30 cellular contexts compared by ENCODE assay signal in genomic region chr13:30857636-30858035, GRCh38. TPM values are rescaled to one million over a fixed set of nuclear protein-coding genes. Genes with fewer than 3 reads are reported as not detected.
"Had no signal": no experiment of that assay in that cellular context is flagged by ENCODE, and none has a peak within 500 bp of the region (broad histone marks: within the 10 kb centered on the region; RNA-seq: fewer than 3 reads in every experiment).

No MANE protein-coding gene starts in this region.

- H3K4me1 ChIP-seq: Peyer's patch had no signal

- H3K36me3 ChIP-seq: MG63, Peyer's patch, SJSA1 had no signal

- H3K4me2 ChIP-seq: SK-N-SH had no signal

- FAIRE-seq: TTC549 had no signal

- H3K27ac Mint-ChIP-seq: activated CD4-positive, alpha-beta T cell treated with anti-CD3 and anti-CD28 coated beads, Interleukin-2, amount 10 ng/mL, durations not matched to agents 7 days and 5 days; activated CD8-positive, alpha-beta T cell treated with anti-CD3 and anti-CD28 coated beads, Interleukin-2, amount 10 ng/mL, durations not matched to agents 7 days and 5 days; activated naive CD4-positive, alpha-beta T cell treated with anti-CD3 and anti-CD28 coated beads, Interleukin-2, amount 50 U/mL, for 24 hours; activated naive CD8-positive, alpha-beta T cell treated with anti-CD3 and anti-CD28 coated beads, Interleukin-2, amount 10 ng/mL, durations not matched to agents 7 days and 5 days; activated T-cell treated with anti-CD3 and anti-CD28 coated beads, Interleukin-2, amount 50 U/mL, for 24 hours; activated T-helper 2 cell treated with anti-CD3 and anti-CD28 coated beads, Interferon-gamma antibody, Interleukin-2, Interleukin-4, amounts not matched to agents 10 μg/mL and 5 μg/mL and 100 μg/mL, durations not matched to agents 14 hours and 24 hours and 36 hours; T-helper 1 cell treated with Interleukin-12 subunit alpha and Interleukin-12 subunit beta and Interleukin-4 antibody, amounts not matched to agents 30 μg/mL and 1 μg/mL, for 36 hours; T-helper 2 cell treated with Interferon-gamma antibody and Interleukin-4, amounts not matched to agents 5 μg/mL and 100 μg/mL, for 36 hours had no signal

- DNase-seq: activated CD4-positive, alpha-beta T cell treated with anti-CD3 and anti-CD28 coated beads, Interleukin-2, amount 10 ng/mL, durations not matched to agents 7 days and 5 days; activated CD4-positive, alpha-beta T cell treated with anti-CD3 and anti-CD28 coated beads, Interleukin-2, amount 50 U/mL, for 48 hours; activated CD8-positive, alpha-beta T cell treated with anti-CD3 and anti-CD28 coated beads, Interleukin-2, amount 10 ng/mL, durations not matched to agents 7 days and 5 days; activated gamma-delta T cell; activated naive CD4-positive, alpha-beta T cell treated with Interleukin-2 at 50 U/mL for 16 hours; activated naive CD8-positive, alpha-beta T cell treated with anti-CD3 and anti-CD28 coated beads, Interleukin-2, amount 10 ng/mL, durations not matched to agents 7 days and 5 days; activated T-cell treated with anti-CD3 and anti-CD28 coated beads, Interleukin-2, amount 50 U/mL, for 24 hours; Kasumi-1; KG1; MG63; NCI-H1048; NCI-H1105 treated with DMSO at 0.1 percent for 48 hours; NCI-H1436; NCI-H1694; NCI-H1930; NCI-H2081 treated with DMSO at 0.1 percent for 48 hours; NCI-H226; NCI-H446 treated with DMSO at 0.1 percent for 48 hours; NCI-H524 treated with DMSO at 0.1 percent for 48 hours; PC-3; RPMI8226; SHP77 treated with DMSO at 0.1 percent for 48 hours; SK-N-SH had no signal

- H3K9me3 ChIP-seq: MG63, Peyer's patch, SJSA1, SK-N-SH had no signal

- H3K9me3 Mint-ChIP-seq: activated CD4-positive, alpha-beta T cell treated with anti-CD3 and anti-CD28 coated beads, Interleukin-2, amount 10 ng/mL, durations not matched to agents 7 days and 5 days; activated naive CD4-positive, alpha-beta T cell treated with anti-CD3 and anti-CD28 coated beads, Interleukin-2, amount 50 U/mL, for 24 hours; activated naive CD8-positive, alpha-beta T cell treated with anti-CD3 and anti-CD28 coated beads, Interleukin-2, amount 10 ng/mL, durations not matched to agents 7 days and 5 days; activated T-cell treated with anti-CD3 and anti-CD28 coated beads, Interleukin-2, amount 50 U/mL, for 24 hours; activated T-helper 2 cell treated with anti-CD3 and anti-CD28 coated beads, Interferon-gamma antibody, Interleukin-2, Interleukin-4, amounts not matched to agents 10 μg/mL and 5 μg/mL and 100 μg/mL, durations not matched to agents 14 hours and 24 hours and 36 hours; T-helper 1 cell treated with Interleukin-12 subunit alpha and Interleukin-12 subunit beta and Interleukin-4 antibody, amounts not matched to agents 30 μg/mL and 1 μg/mL, for 36 hours; T-helper 2 cell treated with Interferon-gamma antibody and Interleukin-4, amounts not matched to agents 5 μg/mL and 100 μg/mL, for 36 hours had no signal

- H3K27ac ChIP-seq: Peyer's patch, SJSA1 had no signal

- ATAC-seq: activated CD8-positive, alpha-beta T cell treated with anti-CD3 and anti-CD28 coated beads, Interleukin-2, amount 10 ng/mL, durations not matched to agents 7 days and 5 days; PC-3 had no signal

- H3K9ac ChIP-seq: SK-N-SH had no signal

- H3K27me3 ChIP-seq: MG63, Peyer's patch, SJSA1 had no signal

- H3K36me3 Mint-ChIP-seq: activated naive CD4-positive, alpha-beta T cell treated with anti-CD3 and anti-CD28 coated beads, Interleukin-2, amount 50 U/mL, for 24 hours; activated naive CD8-positive, alpha-beta T cell treated with anti-CD3 and anti-CD28 coated beads, Interleukin-2, amount 10 ng/mL, durations not matched to agents 7 days and 5 days had no signal

- H3K4me1 Mint-ChIP-seq: activated CD4-positive, alpha-beta T cell treated with anti-CD3 and anti-CD28 coated beads, Interleukin-2, amount 10 ng/mL, durations not matched to agents 7 days and 5 days; activated naive CD4-positive, alpha-beta T cell treated with anti-CD3 and anti-CD28 coated beads, Interleukin-2, amount 50 U/mL, for 24 hours; activated naive CD8-positive, alpha-beta T cell treated with anti-CD3 and anti-CD28 coated beads, Interleukin-2, amount 10 ng/mL, durations not matched to agents 7 days and 5 days had no signal

- H3K4me3 Mint-ChIP-seq: activated CD4-positive, alpha-beta T cell treated with anti-CD3 and anti-CD28 coated beads, Interleukin-2, amount 10 ng/mL, durations not matched to agents 7 days and 5 days; activated CD8-positive, alpha-beta T cell treated with anti-CD3 and anti-CD28 coated beads, Interleukin-2, amount 10 ng/mL, durations not matched to agents 7 days and 5 days; activated naive CD4-positive, alpha-beta T cell treated with anti-CD3 and anti-CD28 coated beads, Interleukin-2, amount 50 U/mL, for 24 hours; activated naive CD8-positive, alpha-beta T cell treated with anti-CD3 and anti-CD28 coated beads, Interleukin-2, amount 10 ng/mL, durations not matched to agents 7 days and 5 days; activated T-cell treated with anti-CD3 and anti-CD28 coated beads, Interleukin-2, amount 50 U/mL, for 24 hours; T-helper 1 cell treated with Interleukin-12 subunit alpha and Interleukin-12 subunit beta and Interleukin-4 antibody, amounts not matched to agents 30 μg/mL and 1 μg/mL, for 36 hours; T-helper 2 cell treated with Interferon-gamma antibody and Interleukin-4, amounts not matched to agents 5 μg/mL and 100 μg/mL, for 36 hours had no signal

- H3K27me3 Mint-ChIP-seq: activated CD4-positive, alpha-beta T cell treated with anti-CD3 and anti-CD28 coated beads, Interleukin-2, amount 10 ng/mL, durations not matched to agents 7 days and 5 days; activated naive CD4-positive, alpha-beta T cell treated with anti-CD3 and anti-CD28 coated beads, Interleukin-2, amount 50 U/mL, for 24 hours; activated T-cell treated with anti-CD3 and anti-CD28 coated beads, Interleukin-2, amount 50 U/mL, for 24 hours had no signal

- H3K4me3 ChIP-seq: MG63, Peyer's patch, SJSA1 had no signal

RNA-seq across cellular contexts. Expression of gene MEDAG, which starts 48.4 kb away (rescaled TPM):
- total RNA-seq: activated CD4-positive, alpha-beta T cell treated with anti-CD3 and anti-CD28 coated beads, Interleukin-2, amount 10 ng/mL, durations not matched to agents 7 days and 5 days; activated CD8-positive, alpha-beta T cell treated with anti-CD3 and anti-CD28 coated beads, Interleukin-2, amount 10 ng/mL, durations not matched to agents 7 days and 5 days; activated naive CD8-positive, alpha-beta T cell treated with anti-CD3 and anti-CD28 coated beads, Interleukin-2, amount 10 ng/mL, durations not matched to agents 7 days and 5 days; activated T-helper 2 cell treated with anti-CD3 and anti-CD28 coated beads, Interferon-gamma antibody, Interleukin-2, Interleukin-4, amounts not matched to agents 10 μg/mL and 5 μg/mL and 100 μg/mL, durations not matched to agents 14 hours and 24 hours and 36 hours; PC-3; SJSA1 had no signal
- polyA plus RNA-seq: SK-N-SH had no signal
